ENCODE assay signal across 1 cellular context in the genomic region with DNA sequence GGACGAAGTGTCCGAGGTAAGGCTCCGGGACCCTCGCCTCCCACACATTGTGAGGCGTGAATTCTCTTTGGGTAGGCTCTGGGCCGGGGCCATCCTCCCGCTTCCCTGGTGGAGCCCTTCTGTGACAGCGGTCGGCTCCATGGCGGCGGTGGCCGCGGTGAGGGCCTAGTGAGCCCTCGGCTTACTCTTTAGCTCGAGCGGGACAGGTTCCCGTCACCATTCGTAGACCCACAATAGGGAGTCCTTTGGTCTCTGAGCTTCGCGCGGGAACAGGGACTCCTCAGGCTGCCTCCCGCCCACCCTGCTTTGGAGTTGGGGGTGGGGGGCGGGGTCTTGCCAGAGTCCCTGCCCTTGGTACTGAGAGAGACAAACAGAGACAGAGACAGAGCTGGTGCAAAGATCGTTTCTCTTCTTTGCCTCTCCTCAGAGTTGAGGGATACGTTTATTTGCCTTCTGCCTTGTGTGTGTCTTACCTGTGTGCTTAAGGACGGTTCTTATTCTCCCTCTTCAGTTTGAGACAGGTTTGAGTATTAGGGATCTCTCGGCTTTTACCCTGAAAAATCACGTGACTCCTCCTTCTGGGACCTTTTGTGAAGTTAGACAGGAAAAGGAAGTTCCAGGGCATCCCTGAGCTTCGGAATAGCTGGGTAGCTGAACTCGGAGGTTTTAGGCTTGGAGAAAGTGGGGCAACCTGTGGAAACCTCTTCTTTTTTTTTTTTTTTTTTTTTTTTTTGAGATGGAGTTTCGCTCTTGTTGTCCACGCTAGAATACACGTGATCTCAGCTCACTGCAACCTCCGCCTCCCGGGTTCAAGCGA.
TF ChIP-seq lines count a peak whose summit lies in the region.

No MANE protein-coding gene starts in this region.

TF ChIP-seq in K562, 482 proteins besides CTCF, POLR2A, EP300 and RAD21 (continued from another document and continues in another):
- TF ChIP-seq, protein P1, sequence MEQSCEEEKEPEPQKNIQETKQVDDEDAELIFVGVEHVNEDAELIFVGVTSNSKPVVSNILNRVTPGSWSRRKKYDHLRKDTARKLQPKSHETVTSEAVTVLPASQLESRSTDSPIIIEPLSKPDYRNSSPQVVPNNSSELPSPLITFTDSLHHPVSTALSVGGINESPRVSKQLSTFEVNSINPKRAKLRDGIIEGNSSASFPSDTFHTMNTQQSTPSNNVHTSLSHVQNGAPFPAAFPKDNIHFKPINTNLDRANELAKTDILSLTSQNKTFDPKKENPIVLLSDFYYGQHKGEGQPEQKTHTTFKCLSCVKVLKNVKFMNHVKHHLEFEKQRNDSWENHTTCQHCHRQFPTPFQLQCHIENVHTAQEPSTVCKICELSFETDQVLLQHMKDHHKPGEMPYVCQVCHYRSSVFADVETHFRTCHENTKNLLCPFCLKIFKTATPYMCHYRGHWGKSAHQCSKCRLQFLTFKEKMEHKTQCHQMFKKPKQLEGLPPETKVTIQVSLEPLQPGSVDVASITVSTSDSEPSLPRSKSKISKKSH (CRISPR knock-in tag; IDR thresholded peaks at IDR 0.05) = no peak
- no peak for TF ChIP-seq TARDBP (IDR thresholded peaks at IDR 0.05)
- no peak for TF ChIP-seq PTTG1 (tag; IDR thresholded peaks at IDR 0.05; ENCODE audit: low read depth)
- no peak for TF ChIP-seq ADNP (tag; IDR thresholded peaks at IDR 0.05)
- TF ChIP-seq ZBTB7A (IDR thresholded peaks at IDR 0.05; ENCODE audit: borderline replicate concordance, control insufficient read depth, low read depth, low read length) = peak; percentile 88
- TF ChIP-seq, protein P2, sequence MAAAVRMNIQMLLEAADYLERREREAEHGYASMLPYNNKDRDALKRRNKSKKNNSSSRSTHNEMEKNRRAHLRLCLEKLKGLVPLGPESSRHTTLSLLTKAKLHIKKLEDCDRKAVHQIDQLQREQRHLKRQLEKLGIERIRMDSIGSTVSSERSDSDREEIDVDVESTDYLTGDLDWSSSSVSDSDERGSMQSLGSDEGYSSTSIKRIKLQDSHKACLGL (CRISPR knock-in tag; IDR thresholded peaks at IDR 0.05; ENCODE audit: borderline replicate concordance, poor library complexity, severe bottlenecking) = no peak
- TF ChIP-seq SIN3B (IDR thresholded peaks at IDR 0.05; ENCODE audit: low read depth) = 0 out of 2 replicates have a peak, but pooled peaks have one; percentile 20
- TF ChIP-seq EP400 (IDR thresholded peaks at IDR 0.05) = no peak
- TF ChIP-seq, protein P3, sequence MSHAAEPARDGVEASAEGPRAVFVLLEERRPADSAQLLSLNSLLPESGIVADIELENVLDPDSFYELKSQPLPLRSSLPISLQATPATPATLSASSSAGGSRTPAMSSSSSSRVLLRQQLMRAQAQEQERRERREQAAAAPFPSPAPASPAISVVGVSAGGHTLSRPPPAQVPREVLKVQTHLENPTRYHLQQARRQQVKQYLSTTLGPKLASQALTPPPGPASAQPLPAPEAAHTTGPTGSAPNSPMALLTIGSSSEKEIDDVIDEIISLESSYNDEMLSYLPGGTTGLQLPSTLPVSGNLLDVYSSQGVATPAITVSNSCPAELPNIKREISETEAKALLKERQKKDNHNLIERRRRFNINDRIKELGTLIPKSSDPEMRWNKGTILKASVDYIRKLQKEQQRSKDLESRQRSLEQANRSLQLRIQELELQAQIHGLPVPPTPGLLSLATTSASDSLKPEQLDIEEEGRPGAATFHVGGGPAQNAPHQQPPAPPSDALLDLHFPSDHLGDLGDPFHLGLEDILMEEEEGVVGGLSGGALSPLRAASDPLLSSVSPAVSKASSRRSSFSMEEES (CRISPR knock-in tag; IDR thresholded peaks at IDR 0.05) = peak; percentile 99
- TF ChIP-seq, protein P4, sequence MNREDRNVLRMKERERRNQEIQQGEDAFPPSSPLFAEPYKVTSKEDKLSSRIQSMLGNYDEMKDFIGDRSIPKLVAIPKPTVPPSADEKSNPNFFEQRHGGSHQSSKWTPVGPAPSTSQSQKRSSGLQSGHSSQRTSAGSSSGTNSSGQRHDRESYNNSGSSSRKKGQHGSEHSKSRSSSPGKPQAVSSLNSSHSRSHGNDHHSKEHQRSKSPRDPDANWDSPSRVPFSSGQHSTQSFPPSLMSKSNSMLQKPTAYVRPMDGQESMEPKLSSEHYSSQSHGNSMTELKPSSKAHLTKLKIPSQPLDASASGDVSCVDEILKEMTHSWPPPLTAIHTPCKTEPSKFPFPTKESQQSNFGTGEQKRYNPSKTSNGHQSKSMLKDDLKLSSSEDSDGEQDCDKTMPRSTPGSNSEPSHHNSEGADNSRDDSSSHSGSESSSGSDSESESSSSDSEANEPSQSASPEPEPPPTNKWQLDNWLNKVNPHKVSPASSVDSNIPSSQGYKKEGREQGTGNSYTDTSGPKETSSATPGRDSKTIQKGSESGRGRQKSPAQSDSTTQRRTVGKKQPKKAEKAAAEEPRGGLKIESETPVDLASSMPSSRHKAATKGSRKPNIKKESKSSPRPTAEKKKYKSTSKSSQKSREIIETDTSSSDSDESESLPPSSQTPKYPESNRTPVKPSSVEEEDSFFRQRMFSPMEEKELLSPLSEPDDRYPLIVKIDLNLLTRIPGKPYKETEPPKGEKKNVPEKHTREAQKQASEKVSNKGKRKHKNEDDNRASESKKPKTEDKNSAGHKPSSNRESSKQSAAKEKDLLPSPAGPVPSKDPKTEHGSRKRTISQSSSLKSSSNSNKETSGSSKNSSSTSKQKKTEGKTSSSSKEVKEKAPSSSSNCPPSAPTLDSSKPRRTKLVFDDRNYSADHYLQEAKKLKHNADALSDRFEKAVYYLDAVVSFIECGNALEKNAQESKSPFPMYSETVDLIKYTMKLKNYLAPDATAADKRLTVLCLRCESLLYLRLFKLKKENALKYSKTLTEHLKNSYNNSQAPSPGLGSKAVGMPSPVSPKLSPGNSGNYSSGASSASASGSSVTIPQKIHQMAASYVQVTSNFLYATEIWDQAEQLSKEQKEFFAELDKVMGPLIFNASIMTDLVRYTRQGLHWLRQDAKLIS (CRISPR knock-in tag; IDR thresholded peaks at IDR 0.05) = peak; percentile 85
- TF ChIP-seq HDAC2 (IDR thresholded peaks at IDR 0.05) = 0 out of 2 replicates have a peak, but pooled peaks have one; percentile 38
- TF ChIP-seq DPF2 (IDR thresholded peaks at IDR 0.05) = no peak
- TF ChIP-seq KDM1A (IDR thresholded peaks at IDR 0.05) = no peak
- TF ChIP-seq XRCC3 (IDR thresholded peaks at IDR 0.05) = no peak
- no peak for TF ChIP-seq ZNF24 (IDR thresholded peaks at IDR 0.05)
- TF ChIP-seq, protein P5, sequence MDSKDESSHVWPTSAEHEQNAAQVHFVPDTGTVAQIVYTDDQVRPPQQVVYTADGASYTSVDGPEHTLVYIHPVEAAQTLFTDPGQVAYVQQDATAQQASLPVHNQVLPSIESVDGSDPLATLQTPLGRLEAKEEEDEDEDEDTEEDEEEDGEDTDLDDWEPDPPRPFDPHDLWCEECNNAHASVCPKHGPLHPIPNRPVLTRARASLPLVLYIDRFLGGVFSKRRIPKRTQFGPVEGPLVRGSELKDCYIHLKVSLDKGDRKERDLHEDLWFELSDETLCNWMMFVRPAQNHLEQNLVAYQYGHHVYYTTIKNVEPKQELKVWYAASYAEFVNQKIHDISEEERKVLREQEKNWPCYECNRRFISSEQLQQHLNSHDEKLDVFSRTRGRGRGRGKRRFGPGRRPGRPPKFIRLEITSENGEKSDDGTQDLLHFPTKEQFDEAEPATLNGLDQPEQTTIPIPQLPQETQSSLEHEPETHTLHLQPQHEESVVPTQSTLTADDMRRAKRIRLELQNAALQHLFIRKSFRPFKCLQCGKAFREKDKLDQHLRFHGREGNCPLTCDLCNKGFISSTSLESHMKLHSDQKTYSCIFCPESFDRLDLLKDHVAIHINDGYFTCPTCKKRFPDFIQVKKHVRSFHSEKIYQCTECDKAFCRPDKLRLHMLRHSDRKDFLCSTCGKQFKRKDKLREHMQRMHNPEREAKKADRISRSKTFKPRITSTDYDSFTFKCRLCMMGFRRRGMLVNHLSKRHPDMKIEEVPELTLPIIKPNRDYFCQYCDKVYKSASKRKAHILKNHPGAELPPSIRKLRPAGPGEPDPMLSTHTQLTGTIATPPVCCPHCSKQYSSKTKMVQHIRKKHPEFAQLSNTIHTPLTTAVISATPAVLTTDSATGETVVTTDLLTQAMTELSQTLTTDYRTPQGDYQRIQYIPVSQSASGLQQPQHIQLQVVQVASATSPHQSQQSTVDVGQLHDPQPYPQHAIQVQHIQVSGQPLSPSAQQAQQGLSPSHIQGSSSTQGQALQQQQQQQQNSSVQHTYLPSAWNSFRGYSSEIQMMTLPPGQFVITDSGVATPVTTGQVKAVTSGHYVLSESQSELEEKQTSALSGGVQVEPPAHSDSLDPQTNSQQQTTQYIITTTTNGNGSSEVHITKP (IDR thresholded peaks at IDR 0.05; ENCODE audit: partially characterized antibody) = no peak
- TF ChIP-seq, protein P6, sequence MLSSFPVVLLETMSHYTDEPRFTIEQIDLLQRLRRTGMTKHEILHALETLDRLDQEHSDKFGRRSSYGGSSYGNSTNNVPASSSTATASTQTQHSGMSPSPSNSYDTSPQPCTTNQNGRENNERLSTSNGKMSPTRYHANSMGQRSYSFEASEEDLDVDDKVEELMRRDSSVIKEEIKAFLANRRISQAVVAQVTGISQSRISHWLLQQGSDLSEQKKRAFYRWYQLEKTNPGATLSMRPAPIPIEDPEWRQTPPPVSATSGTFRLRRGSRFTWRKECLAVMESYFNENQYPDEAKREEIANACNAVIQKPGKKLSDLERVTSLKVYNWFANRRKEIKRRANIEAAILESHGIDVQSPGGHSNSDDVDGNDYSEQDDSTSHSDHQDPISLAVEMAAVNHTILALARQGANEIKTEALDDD (IDR thresholded peaks at IDR 0.05) = no peak
- no peak for TF ChIP-seq ZC3H11A (IDR thresholded peaks at IDR 0.05; ENCODE audit: low read depth, low read length)
- TF ChIP-seq SETDB1 (IDR thresholded peaks at IDR 0.05; ENCODE audit: low read length) = no peak
- TF ChIP-seq ZFP36 (IDR thresholded peaks at IDR 0.05; ENCODE audit: low read depth, low read length, partially characterized antibody) = no peak
- TF ChIP-seq, protein P7, sequence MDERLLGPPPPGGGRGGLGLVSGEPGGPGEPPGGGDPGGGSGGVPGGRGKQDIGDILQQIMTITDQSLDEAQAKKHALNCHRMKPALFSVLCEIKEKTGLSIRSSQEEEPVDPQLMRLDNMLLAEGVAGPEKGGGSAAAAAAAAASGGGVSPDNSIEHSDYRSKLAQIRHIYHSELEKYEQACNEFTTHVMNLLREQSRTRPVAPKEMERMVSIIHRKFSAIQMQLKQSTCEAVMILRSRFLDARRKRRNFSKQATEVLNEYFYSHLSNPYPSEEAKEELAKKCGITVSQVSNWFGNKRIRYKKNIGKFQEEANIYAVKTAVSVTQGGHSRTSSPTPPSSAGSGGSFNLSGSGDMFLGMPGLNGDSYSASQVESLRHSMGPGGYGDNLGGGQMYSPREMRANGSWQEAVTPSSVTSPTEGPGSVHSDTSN (CRISPR knock-in tag; IDR thresholded peaks at IDR 0.05; ENCODE audit: low read depth) = no peak
- TF ChIP-seq, protein P7 (tag; conservative IDR thresholded peaks at IDR 0.05; ENCODE audit: low read depth) = no peak
- peak; percentile 93 for TF ChIP-seq KAT7 (CRISPR knock-in tag; IDR thresholded peaks at IDR 0.05; ENCODE audit: borderline replicate concordance)
- TF ChIP-seq BRD9 (IDR thresholded peaks at IDR 0.05; ENCODE audit: low read depth, partially characterized antibody) = no peak
- peak; percentile 3 for TF ChIP-seq HMGN3 (IDR thresholded peaks at IDR 0.05; ENCODE audit: borderline replicate concordance, extremely low read depth, insufficient read length, low read depth, low read length)
- no peak for TF ChIP-seq ZSCAN29 (IDR thresholded peaks at IDR 0.05)
- no peak for TF ChIP-seq KLF1 (tag; IDR thresholded peaks at IDR 0.05)
- TF ChIP-seq ZNF785 (CRISPR knock-in tag; IDR thresholded peaks at IDR 0.05) = no peak
- TF ChIP-seq, protein P8, sequence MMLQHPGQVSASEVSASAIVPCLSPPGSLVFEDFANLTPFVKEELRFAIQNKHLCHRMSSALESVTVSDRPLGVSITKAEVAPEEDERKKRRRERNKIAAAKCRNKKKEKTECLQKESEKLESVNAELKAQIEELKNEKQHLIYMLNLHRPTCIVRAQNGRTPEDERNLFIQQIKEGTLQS (IDR thresholded peaks at IDR 0.05) = no peak
- TF ChIP-seq, protein P8 (CRISPR knock-in tag; conservative IDR thresholded peaks at IDR 0.05) = no peak
- TF ChIP-seq, protein P9, sequence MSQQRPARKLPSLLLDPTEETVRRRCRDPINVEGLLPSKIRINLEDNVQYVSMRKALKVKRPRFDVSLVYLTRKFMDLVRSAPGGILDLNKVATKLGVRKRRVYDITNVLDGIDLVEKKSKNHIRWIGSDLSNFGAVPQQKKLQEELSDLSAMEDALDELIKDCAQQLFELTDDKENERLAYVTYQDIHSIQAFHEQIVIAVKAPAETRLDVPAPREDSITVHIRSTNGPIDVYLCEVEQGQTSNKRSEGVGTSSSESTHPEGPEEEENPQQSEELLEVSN (IDR thresholded peaks at IDR 0.05; ENCODE audit: borderline replicate concordance in 1 of 2, extremely low read depth in 1 of 2, insufficient read depth in 1 of 2, insufficient read length in 1 of 2, low read depth in 1 of 2, low read length in 1 of 2, poor library complexity in 1 of 2, severe bottlenecking in 1 of 2) = peak in 1 of 2 experiments; percentile 29
- no peak for TF ChIP-seq ZBED1 (IDR thresholded peaks at IDR 0.05)
- TF ChIP-seq CHD1 (IDR thresholded peaks at IDR 0.05; ENCODE audit: low read length) = peak; percentile 69
- TF ChIP-seq, protein P10, sequence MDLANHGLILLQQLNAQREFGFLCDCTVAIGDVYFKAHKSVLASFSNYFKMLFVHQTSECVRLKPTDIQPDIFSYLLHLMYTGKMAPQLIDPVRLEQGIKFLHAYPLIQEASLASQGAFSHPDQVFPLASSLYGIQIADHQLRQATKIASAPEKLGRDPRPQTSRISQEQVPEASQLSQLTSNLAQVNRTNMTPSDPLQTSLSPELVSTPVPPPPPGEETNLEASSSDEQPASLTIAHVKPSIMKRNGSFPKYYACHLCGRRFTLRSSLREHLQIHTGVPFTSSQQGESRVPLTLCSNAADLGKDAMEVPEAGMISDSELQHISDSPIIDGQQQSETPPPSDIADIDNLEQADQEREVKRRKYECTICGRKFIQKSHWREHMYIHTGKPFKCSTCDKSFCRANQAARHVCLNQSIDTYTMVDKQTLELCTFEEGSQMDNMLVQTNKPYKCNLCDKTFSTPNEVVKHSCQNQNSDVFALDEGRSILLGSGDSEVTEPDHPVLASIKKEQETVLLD (IDR thresholded peaks at IDR 0.05) = no peak
- no peak for TF ChIP-seq THRAP3 (IDR thresholded peaks at IDR 0.05; ENCODE audit: borderline replicate concordance)
- no peak for TF ChIP-seq SMAD3 (CRISPR knock-in tag; conservative IDR thresholded peaks at IDR 0.05)
- TF ChIP-seq RBFOX2 (IDR thresholded peaks at IDR 0.05; ENCODE audit: low read depth, low read length) = peak; percentile 56
- TF ChIP-seq RB1 (IDR thresholded peaks at IDR 0.05; ENCODE audit: low read depth) = peak; percentile 65
- TF ChIP-seq ZNF717 (CRISPR knock-in tag; IDR thresholded peaks at IDR 0.05) = no peak
- TF ChIP-seq HMG20A (CRISPR knock-in tag; conservative IDR thresholded peaks at IDR 0.05) = no peak
